Comparison of ENCODE assay signal across 11 cellular contexts in genomic region chr11:62445314-62445740, GRCh38. TPM values are rescaled to one million over a fixed set of nuclear protein-coding genes. Genes with fewer than 3 reads are reported as not detected.
DNase-seq lines count a peak whose midpoint lies in the region; ATAC-seq, FAIRE-seq and TF ChIP-seq lines count a peak whose summit lies in the region.
"Had no signal": no experiment of that assay in that cellular context is flagged by ENCODE, and none has a peak within 500 bp of the region (broad histone marks: within the 10 kb centered on the region; RNA-seq: fewer than 3 reads in every experiment).

No MANE protein-coding gene starts in this region.

- H3K27ac ChIP-seq in astrocyte (ENCODE audit: low read depth, low read length) = peak overlapping the region; percentile 69
- H3K27ac ChIP-seq in heart right ventricle = peak overlapping the region in 8 of 10 donors; percentile 73 to 89 (median 83)
- H3K27ac ChIP-seq in gastrocnemius medialis = peak overlapping the region; percentile 50 to 80 (median 73)
- H3K27ac ChIP-seq: neutrophil had no signal

- H3K9ac ChIP-seq in astrocyte (ENCODE audit: low read length) = no peak overlapping the region

- peak overlapping the region; percentile 84 for H3K4me2 ChIP-seq in astrocyte (ENCODE audit: low read length)

- ATAC-seq in heart right ventricle (peak in 7 of 8 donors; percentile 17 to 69 (median 43)), gastrocnemius medialis (no peak), HG02840 (IDR thresholded peaks at IDR 0.05; ENCODE audit: low FRiP score, unreplicated experiment) (no peak), WTC11 (no peak)

- H3K4me3 ChIP-seq in astrocyte (ENCODE audit: insufficient read depth, low read depth, low read length) (no peak overlapping the region), heart right ventricle (peak overlapping the region in 1 of 10 donors; percentile 56), gastrocnemius medialis (peak overlapping the region in 2 of 4 donors; percentile 41 to 65)

- intact Hi-C loops in heart right ventricle (cut with DNase I) = loop anchor here in 1 of 10 donors (5.0 kb wide), 1 partner anchor 52 kb away; no protein-coding TSS in a partner anchor
- intact Hi-C loops in gastrocnemius medialis (cut with DNase I; ENCODE audit: low total_unique reads) = no loop called here

- DNase-seq in GM04503 (ENCODE audit: low read depth) (peak; percentile 80), astrocyte (ENCODE audit: low read depth) (peak; percentile 64), heart right ventricle (peak in 1 of 2 donors; percentile 70), gastrocnemius medialis (no peak), HUDEP-2 (lab: John Stamatoyannopoulos, UW; ENCODE audit: unreplicated experiment in 76 of 76) (no peak), WTC11 (ENCODE audit: low spot score) (no peak), cerebellar cortex (ENCODE audit: low spot score) (no peak)
- DNase-seq: activated CD4-positive, alpha-beta T cell treated with anti-CD3 and anti-CD28 coated beads, Interleukin-2, amount 50 U/mL, for 4 hours had no signal

- TF ChIP-seq CTCF in astrocyte (IDR thresholded peaks at IDR 0.05; ENCODE audit: insufficient read depth, low read depth, low read length) (no peak), heart right ventricle (IDR thresholded peaks at IDR 0.05) (no peak), gastrocnemius medialis (IDR thresholded peaks at IDR 0.05 in 4 of 5, conservative IDR thresholded peaks at IDR 0.05 in 1 of 5) (no peak), WTC11 (IDR thresholded peaks at IDR 0.05) (no peak)

- H3K27me3 Mint-ChIP-seq in astrocyte (ENCODE audit: low read depth, unreplicated experiment) (peaks cover 38% of the 10 kb centered on the region), WTC11 (ENCODE audit: low read depth) (no peaks in the 10 kb centered on the region)

- CTCF ChIA-PET in WTC11 (lab: Charles Lee) = interaction anchor here (0.8 to 2.1 kb wide), 4 partner anchors 21 to 98 kb away, joined by 3 to 35 read pairs (median 24); no protein-coding TSS in a partner anchor

- H3K27me3 ChIP-seq in astrocyte (ENCODE audit: insufficient read depth, low read length) = no peaks in the 10 kb centered on the region
- no peaks in the 10 kb centered on the region for H3K27me3 ChIP-seq in heart right ventricle
- H3K27me3 ChIP-seq in gastrocnemius medialis = no peaks in the 10 kb centered on the region

- 51 to 57% methylated on average over 5 of the region's 5 CpGs for WGBS in heart right ventricle, 2 donors

- H3K79me2 ChIP-seq in astrocyte (ENCODE audit: insufficient read depth, low read length) = no peaks in the 10 kb centered on the region

- no peak overlapping the region for H3K4me3 Mint-ChIP-seq in astrocyte (ENCODE audit: unreplicated experiment)
- H3K4me3 Mint-ChIP-seq in WTC11 = no peak overlapping the region

- no peak overlapping the region for H2AFZ ChIP-seq in astrocyte (ENCODE audit: low read depth, low read length)

- no peak for FAIRE-seq in astrocyte (lab: Jason Lieb, UNC)
- FAIRE-seq: H54 had no signal

- H3K36me3 ChIP-seq in astrocyte (ENCODE audit: insufficient read depth, low read length) = no peaks in the 10 kb centered on the region
- H3K36me3 ChIP-seq in heart right ventricle = no peaks in the 10 kb centered on the region
- H3K36me3 ChIP-seq in gastrocnemius medialis = no peaks in the 10 kb centered on the region
- H3K36me3 ChIP-seq: neutrophil had no signal

- H3K27ac Mint-ChIP-seq in astrocyte (ENCODE audit: unreplicated experiment) = no peak overlapping the region
- H3K27ac Mint-ChIP-seq in WTC11 = no peak overlapping the region

- peaks cover 6% of the 10 kb centered on the region for H3K9me3 Mint-ChIP-seq in astrocyte (ENCODE audit: unreplicated experiment)
- H3K9me3 Mint-ChIP-seq in WTC11 = no peaks in the 10 kb centered on the region

- in situ Hi-C loops in gastrocnemius medialis (cut with MboI; ENCODE audit: low sequenced_read_pairs in 4 of 4) = no loop called here

- no peaks in the 10 kb centered on the region for H4K20me1 ChIP-seq in astrocyte (ENCODE audit: insufficient read depth, low read length)

- no peak for TF ChIP-seq POLR2A in gastrocnemius medialis (IDR thresholded peaks at IDR 0.05)

- H3K4me1 Mint-ChIP-seq in astrocyte (ENCODE audit: low read depth, unreplicated experiment) (no peaks in the 10 kb centered on the region), WTC11 (peaks cover 11% of the 10 kb centered on the region)

- H3K36me3 Mint-ChIP-seq in astrocyte (ENCODE audit: low read depth, unreplicated experiment) (peaks cover 4% of the 10 kb centered on the region), WTC11 (no peaks in the 10 kb centered on the region)

- POLR2A ChIA-PET in WTC11 (lab: Charles Lee) = no interaction called here

- peaks cover 24% of the 10 kb centered on the region for H3K4me1 ChIP-seq in astrocyte (ENCODE audit: insufficient read depth, low read length)
- peaks cover 19 to 52% (median 44%) of the 10 kb centered on the region in 9 donors for H3K4me1 ChIP-seq in heart right ventricle
- peaks cover 18 to 34% of the 10 kb centered on the region in 2 donors for H3K4me1 ChIP-seq in gastrocnemius medialis

- H3K9me3 ChIP-seq in astrocyte (ENCODE audit: insufficient read depth, low read depth, low read length) (no peaks in the 10 kb centered on the region), heart right ventricle (no peaks in the 10 kb centered on the region), gastrocnemius medialis (no peaks in the 10 kb centered on the region)
- H3K9me3 ChIP-seq: neutrophil had no signal

TF ChIP-seq in WTC11, 78 proteins besides CTCF, POLR2A, EP300 and RAD21:
- TF ChIP-seq AR (CRISPR knock-in tag; IDR thresholded peaks at IDR 0.05) (no peak), SMAD3 (CRISPR knock-in tag; IDR thresholded peaks at IDR 0.05; ENCODE audit: borderline replicate concordance) (no peak), ZNF121 (CRISPR knock-in tag; IDR thresholded peaks at IDR 0.05) (no peak), ZNF232 (CRISPR knock-in tag; IDR thresholded peaks at IDR 0.05) (no peak), ZNF512 (CRISPR knock-in tag; IDR thresholded peaks at IDR 0.05; ENCODE audit: borderline replicate concordance) (no peak), KAT7 (CRISPR knock-in tag; IDR thresholded peaks at IDR 0.05; ENCODE audit: borderline replicate concordance) (no peak), NR1H2 (CRISPR knock-in tag; IDR thresholded peaks at IDR 0.05) (no peak), ZNF317 (CRISPR knock-in tag; IDR thresholded peaks at IDR 0.05; ENCODE audit: borderline replicate concordance, low read depth) (no peak), ZNF263 (CRISPR knock-in tag; IDR thresholded peaks at IDR 0.05; ENCODE audit: low read depth) (no peak)

RNA-seq across cellular contexts. Expression of gene SCGB1A1, which starts 26.5 kb away (rescaled TPM):
- total RNA-seq in astrocyte (not detected in 2 replicates), heart right ventricle (not detected), gastrocnemius medialis (not detected), WTC11 (2021) (1.1 to 1.6 TPM (median 1.2 TPM) in 3 replicates)
- under 1 TPM in 1 of 2 donors, not detected in 1; 0.20 TPM for polyA plus RNA-seq in heart right ventricle

Comparison
In these comparisons a context has a peak if more than half of its experiments do, and no peak if none do; other contexts are left out.
1. DNase-seq: peak in GM04503 (single experiment) and astrocyte (single experiment); none in gastrocnemius medialis (0 of 2), HUDEP-2 (0 of 76), WTC11 (single experiment) and cerebellar cortex (single experiment).
2. ATAC-seq: peak in heart right ventricle (7 of 8); none in gastrocnemius medialis (0 of 2), HG02840 (single experiment) and WTC11 (single experiment).
3. Peak in every context shown above with its lines, with median percentiles within 50 percentile points of each other: H3K27ac ChIP-seq.